ENCODE assay signal across 30 cellular contexts in the genomic region with DNA sequence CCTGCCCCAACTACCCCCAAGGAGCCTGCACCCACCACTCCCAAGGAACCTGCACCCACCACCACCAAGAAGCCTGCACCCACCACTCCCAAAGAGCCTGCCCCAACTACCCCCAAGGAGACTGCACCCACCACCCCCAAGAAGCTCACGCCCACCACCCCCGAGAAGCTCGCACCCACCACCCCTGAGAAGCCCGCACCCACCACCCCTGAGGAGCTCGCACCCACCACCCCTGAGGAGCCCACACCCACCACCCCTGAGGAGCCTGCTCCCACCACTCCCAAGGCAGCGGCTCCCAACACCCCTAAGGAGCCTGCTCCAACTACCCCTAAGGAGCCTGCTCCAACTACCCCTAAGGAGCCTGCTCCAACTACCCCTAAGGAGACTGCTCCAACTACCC. TPM values are rescaled to one million over a fixed set of nuclear protein-coding genes. Genes with fewer than 3 reads are reported as not detected.
"Had no signal": no experiment of that assay in that cellular context is flagged by ENCODE, and none has a peak within 500 bp of the region (broad histone marks: within the 10 kb centered on the region; RNA-seq: fewer than 3 reads in every experiment).

No MANE protein-coding gene starts in this region.

- DNase-seq: activated B cell treated with CpG ODN at 0.5 μM for 24 hours; activated CD4-positive, alpha-beta T cell treated with anti-CD3 and anti-CD28 coated beads for 48 hours; activated CD4-positive, alpha-beta T cell treated with anti-CD3 and anti-CD28 coated beads, Interleukin-2, amount 50 U/mL, for 4 hours; activated CD4-positive, CD25-positive, alpha-beta regulatory T cell treated with anti-CD3 and anti-CD28 coated beads, Interleukin-2, amount 50 U/mL, for 72 hours; activated CD8-positive, alpha-beta T cell treated with anti-CD3 and anti-CD28 coated beads for 36 hours; activated effector memory CD4-positive, alpha-beta T cell treated with anti-CD3 and anti-CD28 coated beads, Interleukin-2, amount 50 U/mL, for 16 hours; activated naive CD4-positive, alpha-beta T cell; activated naive CD8-positive, alpha-beta T cell treated with anti-CD3 and anti-CD28 coated beads for 36 hours; activated T-cell treated with anti-CD3 and anti-CD28 coated beads, Interleukin-2, amount 50 U/mL, for 1 hour; amniotic stem cell; aorta; brain microvascular endothelial cell; central memory CD4-positive, alpha-beta T cell; Kasumi-1; KBM-7; MG63; NCI-H1092; NCI-H1436 treated with DMSO at 0.1 percent for 48 hours; NCI-H1694 treated with DMSO at 0.1 percent for 48 hours; NCI-H2029; NCI-H345; NCI-H524 treated with DMSO at 0.1 percent for 48 hours; SHP77; SJCRH30; T-helper 2 cell; T-helper 9 cell had no signal

- H3K9me3 Mint-ChIP-seq: activated B cell treated with CpG ODN at 0.5 μM for 24 hours; activated T-cell treated with anti-CD3 and anti-CD28 coated beads, Interleukin-2, amount 50 U/mL, for 72 hours; activated T-helper 17 cell treated with anti-CD3 and anti-CD28 coated beads, Interleukin-2, amount 50 U/mL, for 72 hours had no signal

- H3K4me3 Mint-ChIP-seq: activated B cell treated with CpG ODN at 0.5 μM for 24 hours; activated CD8-positive, alpha-beta T cell treated with anti-CD3 and anti-CD28 coated beads for 36 hours; activated naive CD8-positive, alpha-beta T cell treated with anti-CD3 and anti-CD28 coated beads for 36 hours; activated T-cell treated with anti-CD3 and anti-CD28 coated beads, Interleukin-2, amount 50 U/mL, for 72 hours had no signal

- H3K4me1 Mint-ChIP-seq: activated B cell treated with CpG ODN at 0.5 μM for 24 hours had no signal

- ATAC-seq: Panc1 had no signal

- H3K27ac Mint-ChIP-seq: activated B cell treated with CpG ODN at 0.5 μM for 24 hours; activated CD8-positive, alpha-beta T cell treated with anti-CD3 and anti-CD28 coated beads for 36 hours; activated naive CD8-positive, alpha-beta T cell treated with anti-CD3 and anti-CD28 coated beads for 36 hours; activated T-cell treated with anti-CD3 and anti-CD28 coated beads, Interleukin-2, amount 50 U/mL, for 72 hours; activated T-helper 17 cell treated with anti-CD3 and anti-CD28 coated beads, Interleukin-2, amount 50 U/mL, for 72 hours had no signal

- H3K27me3 Mint-ChIP-seq: activated B cell treated with CpG ODN at 0.5 μM for 24 hours; activated CD8-positive, alpha-beta T cell treated with anti-CD3 and anti-CD28 coated beads for 36 hours; activated naive CD8-positive, alpha-beta T cell treated with anti-CD3 and anti-CD28 coated beads for 36 hours; activated T-helper 17 cell treated with anti-CD3 and anti-CD28 coated beads, Interleukin-2, amount 50 U/mL, for 72 hours had no signal

RNA-seq across cellular contexts. Expression of gene PRG4, which starts 11.4 kb away (rescaled TPM):
- total RNA-seq: activated B cell treated with CpG ODN at 0.5 μM for 24 hours; activated CD8-positive, alpha-beta T cell treated with anti-CD3 and anti-CD28 coated beads for 36 hours; activated naive CD8-positive, alpha-beta T cell treated with anti-CD3 and anti-CD28 coated beads for 36 hours; RPMI7951 had no signal
